Comparison of ENCODE assay signal across 19 cellular contexts in the genomic region with DNA sequence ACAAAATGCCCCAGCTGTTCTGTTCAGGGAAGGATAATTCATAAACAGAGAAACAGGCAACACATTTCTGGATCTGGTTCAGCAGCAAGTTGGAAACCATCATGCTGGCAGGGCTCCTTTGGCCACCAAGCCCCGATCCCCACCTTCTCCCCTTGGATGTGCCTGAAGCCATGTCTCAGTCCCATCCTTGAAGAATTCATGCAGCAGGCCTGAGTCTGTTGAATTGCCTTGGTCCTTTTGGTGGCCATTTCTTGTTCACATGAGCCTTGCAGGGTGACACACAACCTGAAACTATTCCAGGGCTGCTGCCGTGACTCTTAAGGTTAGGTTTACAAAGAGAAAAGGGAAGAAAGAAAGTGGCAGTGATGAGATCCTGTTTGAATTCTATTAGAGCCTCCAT.
DNase-seq lines count a peak whose midpoint lies in the region; ATAC-seq and TF ChIP-seq lines count a peak whose summit lies in the region.
"Had no signal": no experiment of that assay in that cellular context is flagged by ENCODE, and none has a peak within 500 bp of the region (broad histone marks: within the 10 kb centered on the region; RNA-seq: fewer than 3 reads in every experiment).

No MANE protein-coding gene starts in this region.

- intact Hi-C loops in ascending aorta (cut with DNase I), result no loop called here
- intact Hi-C loops in left ventricle myocardium inferior (cut with micrococcal nuclease), result no loop called here
- intact Hi-C loops in transverse colon (cut with DNase I; ENCODE audit: low total_unique reads), result no loop called here

- in situ Hi-C loops in transverse colon (cut with MboI; ENCODE audit: low pct_ligation_motif_present in 1 of 4, low pct_unique_long_range_greater_than_20kb in 1 of 4, low sequenced_read_pairs in 3 of 4), result no loop called here

- H3K9me3 ChIP-seq in ascending aorta, result no peaks in the 10 kb centered on the region
- no peaks in the 10 kb centered on the region for H3K9me3 ChIP-seq in left ventricle myocardium inferior (replicated peaks)
- H3K9me3 ChIP-seq in parathyroid adenoma (ENCODE audit: control insufficient read depth, low read length), result no peaks in the 10 kb centered on the region
- H3K9me3 ChIP-seq in transverse colon, result no peaks in the 10 kb centered on the region

- H3K4me1 ChIP-seq in ascending aorta, result peaks cover 3 to 31% of the 10 kb centered on the region in 2 donors
- peaks cover 34% of the 10 kb centered on the region for H3K4me1 ChIP-seq in left ventricle myocardium inferior
- H3K4me1 ChIP-seq in parathyroid adenoma, result no peaks in the 10 kb centered on the region
- peaks cover 13 to 41% (median 17%) of the 10 kb centered on the region in 4 donors for H3K4me1 ChIP-seq in transverse colon

- TF ChIP-seq CTCF in ascending aorta (IDR thresholded peaks at IDR 0.05) (no peak), left ventricle myocardium inferior (IDR thresholded peaks at IDR 0.05; ENCODE audit: borderline replicate concordance) (no peak), parathyroid adenoma (IDR thresholded peaks at IDR 0.05) (no peak), transverse colon (IDR thresholded peaks at IDR 0.05) (no peak)

- 60 to 63% methylated on average over 1 to 2 of the region's 2 CpGs for WGBS in transverse colon (ENCODE audit: low coverage in 1 of 2), 2 donors

- H3K27ac ChIP-seq in ascending aorta, result peak overlapping the region; percentile 74 to 80
- peak overlapping the region; percentile 86 for H3K27ac ChIP-seq in left ventricle myocardium inferior (replicated peaks)
- no peak overlapping the region for H3K27ac ChIP-seq in parathyroid adenoma
- H3K27ac ChIP-seq in transverse colon, result peak overlapping the region; percentile 39 to 67 (median 59)
- H3K27ac ChIP-seq: VCaP had no signal

- H3K36me3 ChIP-seq in ascending aorta (no peaks in the 10 kb centered on the region), left ventricle myocardium inferior (no peaks in the 10 kb centered on the region), parathyroid adenoma (ENCODE audit: control insufficient read depth, insufficient read depth, low read length) (no peaks in the 10 kb centered on the region), transverse colon (no peaks in the 10 kb centered on the region)

- H3K9ac ChIP-seq in parathyroid adenoma, result no peak overlapping the region

- TF ChIP-seq POLR2A in transverse colon (IDR thresholded peaks at IDR 0.05), result no peak

- DNase-seq in ascending aorta (ENCODE audit: low spot score in 2 of 2), result no peak
- peak; percentile 20 for DNase-seq in left ventricle myocardium inferior
- DNase-seq in transverse colon, result no peak
- no peak for DNase-seq in activated effector memory CD4-positive, alpha-beta T cell treated with Interleukin-2 at 50 U/mL for 16 hours
- no peak for DNase-seq in NCI-H1436 (lab: John Stamatoyannopoulos, UW)
- DNase-seq: activated CD4-positive, alpha-beta T cell treated with anti-CD3 and anti-CD28 coated beads, Interleukin-2, amount 50 U/mL, for 48 hours; activated naive CD4-positive, alpha-beta T cell treated with anti-CD3 and anti-CD28 coated beads, Interleukin-2, amount 50 U/mL, for 16 hours; activated T-cell treated with anti-CD3 and anti-CD28 coated beads, Interleukin-2, amount 50 U/mL, for 24 hours; COR-L47; cortex of kidney; natural killer cell; NCI-H1092; NCI-H2081 treated with DMSO at 0.1 percent for 48 hours; NCI-H510A treated with DMSO at 0.1 percent for 48 hours; stimulated activated naive CD8-positive, alpha-beta T cell treated with anti-CD3 and anti-CD28 coated beads, Interleukin-15, Interleukin-2, amounts not matched to agents 100 U/mL and 50 U/mL, for 24 hours had no signal

- H2AFZ ChIP-seq in parathyroid adenoma, result peak overlapping the region; percentile 7

- H3K27me3 ChIP-seq in ascending aorta (no peaks in the 10 kb centered on the region), left ventricle myocardium inferior (ENCODE audit: low read depth) (no peaks in the 10 kb centered on the region), parathyroid adenoma (ENCODE audit: control insufficient read depth, insufficient read depth, low read length) (no peaks in the 10 kb centered on the region), transverse colon (no peaks in the 10 kb centered on the region)

- H3K4me3 ChIP-seq in ascending aorta, result no peak overlapping the region
- H3K4me3 ChIP-seq in left ventricle myocardium inferior, result no peak overlapping the region
- no peak overlapping the region for H3K4me3 ChIP-seq in parathyroid adenoma (ENCODE audit: low read depth, low read length)
- H3K4me3 ChIP-seq in transverse colon, result no peak overlapping the region

- no peaks in the 10 kb centered on the region for H3K79me2 ChIP-seq in parathyroid adenoma

- no peak for ATAC-seq in HG02885 (IDR thresholded peaks at IDR 0.05; ENCODE audit: poor library complexity, unreplicated experiment)
- no peak for ATAC-seq in GM21515 (IDR thresholded peaks at IDR 0.05; ENCODE audit: unreplicated experiment)
- ATAC-seq: natural killer cell; stimulated activated naive CD8-positive, alpha-beta T cell treated with anti-CD3 and anti-CD28 coated beads, Interleukin-15, Interleukin-2, amounts not matched to agents 100 U/mL and 50 U/mL, for 24 hours had no signal

- H3K4me2 ChIP-seq in parathyroid adenoma (ENCODE audit: low read length), result no peak overlapping the region

- TF ChIP-seq EP300 in transverse colon (IDR thresholded peaks at IDR 0.05; ENCODE audit: low read depth), result no peak
